10 cellular contexts compared by ENCODE assay signal in the genomic region with DNA sequence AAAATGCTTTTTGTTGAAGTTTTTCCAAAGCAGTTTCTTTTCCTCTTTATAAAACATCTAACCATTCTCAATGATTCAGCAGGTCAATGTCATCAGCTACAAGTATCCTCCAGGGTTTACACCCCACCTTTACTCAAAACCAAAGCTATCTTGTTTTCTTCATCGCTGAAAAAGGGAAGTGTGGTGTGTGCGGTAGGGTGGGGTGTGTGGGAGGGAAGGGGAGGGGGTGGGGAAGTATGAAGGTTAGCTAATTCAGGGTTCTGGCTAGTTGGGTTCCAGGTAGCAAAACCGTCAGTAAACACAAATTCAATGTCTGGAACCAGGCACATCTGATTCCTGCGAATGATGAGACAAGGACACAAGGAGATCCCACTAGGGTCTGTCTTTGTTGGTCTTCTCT.
DNase-seq lines count a peak whose midpoint lies in the region; ATAC-seq and TF ChIP-seq lines count a peak whose summit lies in the region.
"Had no signal": no experiment of that assay in that cellular context is flagged by ENCODE, and none has a peak within 500 bp of the region (broad histone marks: within the 10 kb centered on the region; RNA-seq: fewer than 3 reads in every experiment).

No MANE protein-coding gene starts in this region.

- peak; percentile 75 for DNase-seq in activated CD8-positive, alpha-beta memory T cell treated with anti-CD3 and anti-CD28 coated beads for 24 hours
- DNase-seq in activated CD8-positive, alpha-beta memory T cell treated with anti-CD3 and anti-CD28 coated beads, Interleukin-2, amount 50 U/mL, for 48 hours = no peak
- peak; percentile 65 to 66 for DNase-seq in activated T-cell treated with anti-CD3 and anti-CD28 coated beads, Interleukin-2, amount 50 U/mL, for 48 hours
- peak; percentile 54 for DNase-seq in stimulated activated naive CD4-positive, alpha-beta T cell treated with Interleukin-2 at 50 U/mL for 16 hours (lab: John Stamatoyannopoulos, UW)
- DNase-seq in GM19238 (ENCODE audit: insufficient read length, low spot score) (no peak), left ventricle myocardium inferior (no peak), A172 (ENCODE audit: low spot score) (no peak)

- H3K4me1 ChIP-seq in left ventricle myocardium inferior = peaks cover 9% of the 10 kb centered on the region
- H3K4me1 ChIP-seq: A549 had no signal

- peaks cover 3% of the 10 kb centered on the region for H3K36me3 ChIP-seq in left ventricle myocardium inferior

- intact Hi-C loops in left ventricle myocardium inferior (cut with micrococcal nuclease) = no loop called here

- peak; percentile 67 for ATAC-seq in HG03565 (IDR thresholded peaks at IDR 0.05; ENCODE audit: unreplicated experiment)
- ATAC-seq: A549, Panc1 had no signal

- no peak for TF ChIP-seq CTCF in left ventricle myocardium inferior (IDR thresholded peaks at IDR 0.05; ENCODE audit: borderline replicate concordance)

- H3K27ac ChIP-seq in left ventricle myocardium inferior (replicated peaks) = no peak overlapping the region
- H3K27ac ChIP-seq: A549 had no signal

- H3K27me3 ChIP-seq in left ventricle myocardium inferior (ENCODE audit: low read depth) = no peaks in the 10 kb centered on the region

- no peak overlapping the region for H3K4me3 ChIP-seq in left ventricle myocardium inferior
- H3K4me3 ChIP-seq: A549 had no signal

- no peaks in the 10 kb centered on the region for H3K9me3 ChIP-seq in left ventricle myocardium inferior (replicated peaks)
- H3K9me3 ChIP-seq: A549 had no signal

Comparison
In these comparisons a context has a peak if more than half of its experiments do, and no peak if none do; other contexts are left out.
1. DNase-seq: peak in activated CD8-positive, alpha-beta memory T cell treated with anti-CD3 and anti-CD28 coated beads for 24 hours (single experiment), activated T-cell treated with anti-CD3 and anti-CD28 coated beads, Interleukin-2, amount 50 U/mL, for 48 hours (2 of 2) and stimulated activated naive CD4-positive, alpha-beta T cell treated with Interleukin-2 at 50 U/mL for 16 hours (single experiment); none in activated CD8-positive, alpha-beta memory T cell treated with anti-CD3 and anti-CD28 coated beads, Interleukin-2, amount 50 U/mL, for 48 hours (single experiment), GM19238 (single experiment), left ventricle myocardium inferior (single experiment) and A172 (single experiment).